ENCODE assay signal across 10 cellular contexts in the genomic region with DNA sequence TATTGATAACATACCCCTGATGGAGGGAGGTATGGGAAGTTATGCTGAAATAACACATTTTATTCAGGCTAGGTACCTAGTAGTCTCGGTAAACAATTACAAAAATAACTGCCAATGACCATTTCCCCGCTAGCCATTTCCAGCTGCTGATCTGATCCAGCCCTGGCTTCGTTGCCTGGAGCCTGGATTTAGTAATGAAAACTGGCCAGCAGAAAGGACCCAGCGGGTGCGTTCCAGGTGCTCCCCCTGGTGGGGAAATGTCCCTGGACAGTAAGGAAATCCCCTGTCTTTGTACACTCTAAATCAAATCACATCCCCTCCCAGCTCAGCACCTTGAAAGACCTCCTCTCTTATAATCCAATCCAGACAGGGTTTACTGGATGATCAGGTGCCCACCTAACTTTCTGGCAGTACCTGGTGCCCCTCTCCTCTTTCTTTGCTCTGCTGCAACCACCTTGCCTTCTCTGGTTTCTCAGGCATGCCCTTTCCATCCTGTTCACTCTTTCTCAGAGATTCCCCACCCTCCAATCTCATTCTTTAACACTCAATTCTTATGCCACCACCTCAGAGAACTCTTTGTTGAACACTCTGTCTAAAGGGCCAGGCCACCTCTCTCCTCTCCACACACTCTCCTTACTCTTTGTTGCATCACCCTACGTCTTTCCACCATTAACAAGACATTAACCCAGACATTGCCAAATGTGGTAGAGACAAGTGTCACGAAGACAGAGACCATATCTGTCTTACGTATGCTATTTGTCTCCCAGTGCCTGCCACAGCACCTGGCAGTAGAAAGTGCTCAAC. TPM values are rescaled to one million over a fixed set of nuclear protein-coding genes. Genes with fewer than 3 reads are reported as not detected.
DNase-seq lines count a peak whose midpoint lies in the region; ATAC-seq, FAIRE-seq and TF ChIP-seq lines count a peak whose summit lies in the region.
"Had no signal": no experiment of that assay in that cellular context is flagged by ENCODE, and none has a peak within 500 bp of the region (broad histone marks: within the 10 kb centered on the region; RNA-seq: fewer than 3 reads in every experiment).

No MANE protein-coding gene starts in this region.

- TF ChIP-seq EP300 in H1 (IDR thresholded peaks at IDR 0.05; ENCODE audit: borderline replicate concordance in 1 of 2, low read depth in 2 of 2, low read length in 2 of 2) = no peak

- H3K9me3 ChIP-seq in H1 (ENCODE audit: insufficient read depth in 2 of 2, low read depth in 1 of 2, low read length in 1 of 2) (no peaks in the 10 kb centered on the region; a peak in 1 of 4 replicates), mucosa of descending colon (no peaks in the 10 kb centered on the region)
- H3K9me3 ChIP-seq: BLaER1 had no signal

- H3K4me3 Mint-ChIP-seq in activated CD4-positive, alpha-beta T cell treated with anti-CD3 and anti-CD28 coated beads, Interleukin-2, amount 10 ng/mL, durations not matched to agents 24 days and 14 days = no peak overlapping the region
- H3K4me3 Mint-ChIP-seq: dendritic cell treated with granulocyte-macrophage colony-stimulating factor and Interleukin-4, amounts not matched to agents 40 ng/mL and 50 ng/mL, for 4 days had no signal

- no peak overlapping the region for H4K5ac ChIP-seq in H1 (ENCODE audit: insufficient read length, low read depth, low read length)

- no peak overlapping the region for H2AK5ac ChIP-seq in H1 (ENCODE audit: low read depth, low read length)

- no peak overlapping the region for H2BK120ac ChIP-seq in H1 (replicated peaks; ENCODE audit: low read depth, low read length)

- no peak for TF ChIP-seq POLR2A in H1 (IDR thresholded peaks at IDR 0.05; ENCODE audit: control extremely low read depth in 1 of 2, low read depth in 2 of 2, low read length in 2 of 2)

- no peak overlapping the region for H3K27ac Mint-ChIP-seq in activated CD4-positive, alpha-beta T cell treated with anti-CD3 and anti-CD28 coated beads, Interleukin-2, amount 10 ng/mL, durations not matched to agents 24 days and 14 days
- H3K27ac Mint-ChIP-seq: dendritic cell treated with granulocyte-macrophage colony-stimulating factor and Interleukin-4, amounts not matched to agents 40 ng/mL and 50 ng/mL, for 4 days had no signal

- no peak overlapping the region for H3K9ac ChIP-seq in H1 (replicated peaks in 1 of 4; ENCODE audit: extremely low read depth in 1 of 4, low read depth in 3 of 4, low read length in 3 of 4)
- H3K9ac ChIP-seq: BLaER1 had no signal

- TF ChIP-seq CTCF in H1 (IDR thresholded peaks at IDR 0.05; ENCODE audit: control extremely low read depth in 1 of 3, insufficient read depth in 1 of 3, low read depth in 1 of 3, low read length in 3 of 3) = peak; percentile 76 to 87 (median 85)
- no peak for TF ChIP-seq CTCF in mucosa of descending colon (IDR thresholded peaks at IDR 0.05)

- H3K4me1 Mint-ChIP-seq in activated CD4-positive, alpha-beta T cell treated with anti-CD3 and anti-CD28 coated beads, Interleukin-2, amount 10 ng/mL, durations not matched to agents 24 days and 14 days = peaks cover 12% of the 10 kb centered on the region

- intact Hi-C loops in activated CD4-positive, alpha-beta T cell treated with anti-CD3 and anti-CD28 coated beads, Interleukin-2, amount 10 ng/mL, durations not matched to agents 24 days and 14 days (cut with micrococcal nuclease) = loop anchor here (1.0 to 10.0 kb wide), 4 partner anchors 92 to 195 kb away; no protein-coding TSS in a partner anchor
- intact Hi-C loops in mucosa of descending colon (cut with DNase I, micrococcal nuclease) = no loop called here

- H3K36me3 ChIP-seq in H1 (ENCODE audit: control insufficient read depth in 2 of 4, insufficient read depth in 4 of 4, low read length in 3 of 4) (no peaks in the 10 kb centered on the region), mucosa of descending colon (ENCODE audit: low read depth) (no peaks in the 10 kb centered on the region)
- H3K36me3 ChIP-seq: BLaER1 had no signal

- peak overlapping the region; percentile 90; the same call in 1 of the 2 replicates for H2AFZ ChIP-seq in H1 (ENCODE audit: low read length)

- H3K27ac ChIP-seq in H1 (ENCODE audit: low read depth, low read length) = no peak overlapping the region
- H3K27ac ChIP-seq: BLaER1 had no signal

- H2BK12ac ChIP-seq in H1 (ENCODE audit: low read depth, low read length) = no peak overlapping the region

- peak; percentile 68 to 75 for TF ChIP-seq RAD21 in H1 (IDR thresholded peaks at IDR 0.05 in 1 of 2, conservative IDR thresholded peaks at IDR 0.05 in 1 of 2; ENCODE audit: low read depth in 2 of 2, low read length in 2 of 2)

- H3K23ac ChIP-seq in H1 (ENCODE audit: insufficient read length) = no peak overlapping the region

- no peak for FAIRE-seq in H1 (lab: Jason Lieb, UNC)

- peak; percentile 12 for DNase-seq in NCI-H1105 treated with DMSO at 0.1 percent for 48 hours (lab: John Stamatoyannopoulos, UW)
- no peak for DNase-seq in NCI-H1105 (lab: John Stamatoyannopoulos, UW)
- peak; percentile 22 for DNase-seq in NCI-H1092 (lab: John Stamatoyannopoulos, UW)
- DNase-seq in activated CD4-positive, alpha-beta T cell treated with anti-CD3 and anti-CD28 coated beads, Interleukin-2, amount 10 ng/mL, durations not matched to agents 24 days and 14 days = peak; percentile 86
- peak in 1 of 2 experiments; percentile 92 for DNase-seq in H1 (ENCODE audit: low read depth in 1 of 2, low spot score in 2 of 2)
- DNase-seq in mucosa of descending colon = peak in 1 of 3 donors; percentile 96
- peak; percentile 76 for DNase-seq in stimulated activated naive CD8-positive, alpha-beta T cell treated with anti-CD3 and anti-CD28 coated beads, Interleukin-15, Interleukin-2, amounts not matched to agents 100 U/mL and 50 U/mL, for 24 hours

- H3K18ac ChIP-seq in H1 (ENCODE audit: extremely low read depth, low read length) = no peak overlapping the region

- POLR2A ChIA-PET in H1 (lab: Charles Lee; ENCODE audit: partially characterized antibody) = interaction anchor here (0.8 kb wide), 1 partner anchor 51 kb away, joined by 3 read pairs; no protein-coding TSS in a partner anchor

- H3K4me2 ChIP-seq in H1 (ENCODE audit: insufficient read depth in 1 of 2, low read depth in 2 of 2, low read length in 2 of 2) = 0 out of 4 replicates have a peak overlapping the region, but pooled peaks of 1 of the 2 experiments have one; percentile 3
- H3K4me2 ChIP-seq: BLaER1 had no signal

- H3K4me3 ChIP-seq in H1 (ENCODE audit: extremely low read depth in 1 of 4, insufficient read depth in 2 of 4, low read depth in 3 of 4, low read length in 4 of 4) (no peak overlapping the region), mucosa of descending colon (no peak overlapping the region)
- H3K4me3 ChIP-seq: BLaER1 had no signal

- H3K27me3 Mint-ChIP-seq in activated CD4-positive, alpha-beta T cell treated with anti-CD3 and anti-CD28 coated beads, Interleukin-2, amount 10 ng/mL, durations not matched to agents 24 days and 14 days = peaks cover 49% of the 10 kb centered on the region

- no peak overlapping the region for H2BK5ac ChIP-seq in H1 (ENCODE audit: low read depth, low read length)

- 47% methylated on average over 8 of the region's 8 CpGs; no CpG with 5 or more reads in 1 of the 2 experiments for WGBS in H1 (ENCODE audit: extremely low coverage in 1 of 2, insufficient coverage in 1 of 2, insufficient read length in 1 of 2, insufficient replicate concordance in 2 of 2, low coverage in 1 of 2, low lambda C conversion rate in 2 of 2, missing lambda C conversion rate in 1 of 2), 2 experiments

- H3K9me3 Mint-ChIP-seq in activated CD4-positive, alpha-beta T cell treated with anti-CD3 and anti-CD28 coated beads, Interleukin-2, amount 10 ng/mL, durations not matched to agents 24 days and 14 days = no peaks in the 10 kb centered on the region
- H3K9me3 Mint-ChIP-seq: dendritic cell treated with granulocyte-macrophage colony-stimulating factor and Interleukin-4, amounts not matched to agents 40 ng/mL and 50 ng/mL, for 4 days had no signal

- H4K91ac ChIP-seq in H1 (replicated peaks; ENCODE audit: insufficient read length, low read length) = no peak overlapping the region

- H4K20me1 ChIP-seq in H1 (replicated peaks in 1 of 2; ENCODE audit: control insufficient read depth in 1 of 2, insufficient read depth in 2 of 2, low read length in 2 of 2) = no peaks in the 10 kb centered on the region
- H4K20me1 ChIP-seq: BLaER1 had no signal

- peaks cover 0 to 4% (median 0%) of the 10 kb centered on the region in 4 experiments; a peak in 3 of 7 replicates for H3K27me3 ChIP-seq in H1 (replicated peaks in 1 of 4; ENCODE audit: control insufficient read depth in 3 of 4, extremely low read depth in 1 of 4, insufficient read depth in 3 of 4, low read length in 3 of 4)

- no peak overlapping the region for H3K4ac ChIP-seq in H1 (replicated peaks; ENCODE audit: insufficient read length, low read depth, low read length)

- no peaks in the 10 kb centered on the region for H3K36me3 Mint-ChIP-seq in activated CD4-positive, alpha-beta T cell treated with anti-CD3 and anti-CD28 coated beads, Interleukin-2, amount 10 ng/mL, durations not matched to agents 24 days and 14 days (ENCODE audit: low read depth)

- no peak overlapping the region for H3K56ac ChIP-seq in H1 (replicated peaks; ENCODE audit: insufficient read length, low read depth, low read length)

- no peak overlapping the region for H4K8ac ChIP-seq in H1 (ENCODE audit: extremely low read depth, insufficient read depth, low read length)

- H3K14ac ChIP-seq in H1 (ENCODE audit: insufficient read length) = no peak overlapping the region

- CTCF ChIA-PET in H1 (lab: Charles Lee; ENCODE audit: partially characterized antibody) = interaction anchor here (0.6 to 10.3 kb wide), 30 partner anchors 10 to 201 kb away, joined by 3 to 98 read pairs (median 4); no protein-coding TSS in a partner anchor

- H3K79me1 ChIP-seq in H1 (ENCODE audit: low read depth, low read length) = no peaks in the 10 kb centered on the region

- no peaks in the 10 kb centered on the region for H3K4me1 ChIP-seq in H1 (replicated peaks in 1 of 4; ENCODE audit: control insufficient read depth in 3 of 4, insufficient read depth in 4 of 4, low read length in 3 of 4)
- no peaks in the 10 kb centered on the region for H3K4me1 ChIP-seq in mucosa of descending colon (ENCODE audit: low read depth)

- no peak overlapping the region for H2BK15ac ChIP-seq in H1 (ENCODE audit: low read length)

- peak; percentile 27 for ATAC-seq in mucosa of descending colon
- no peak for ATAC-seq in stimulated activated naive CD8-positive, alpha-beta T cell treated with anti-CD3 and anti-CD28 coated beads, Interleukin-15, Interleukin-2, amounts not matched to agents 100 U/mL and 50 U/mL, for 24 hours
- ATAC-seq in HG02981 (IDR thresholded peaks at IDR 0.05; ENCODE audit: unreplicated experiment) = no peak

- H2BK20ac ChIP-seq in H1 (ENCODE audit: low read length) = no peak overlapping the region

- peaks cover 2% of the 10 kb centered on the region; the same call in 1 of the 2 replicates for H3K23me2 ChIP-seq in H1 (ENCODE audit: low read depth, low read length)

- no peaks in the 10 kb centered on the region for H3K79me2 ChIP-seq in H1 (ENCODE audit: control insufficient read depth in 1 of 2, insufficient read depth in 2 of 2, low read length in 2 of 2)

RNA-seq across cellular contexts. Expression of a gene that starts 50.1 kb away (rescaled TPM):
- 12.8 and 16.7 TPM in 2 replicates for total RNA-seq in activated CD4-positive, alpha-beta T cell treated with anti-CD3 and anti-CD28 coated beads, Interleukin-2, amount 10 ng/mL, durations not matched to agents 24 days and 14 days
- total RNA-seq in H1 (2021; fragmentation: NEBNext Ultra II Directional; extraction: Animal tissue kit (Norgen Biotek cat#: 25700)) = 60.5 and 62.9 TPM in 2 replicates
- 22.5 and 30.2 TPM in 2 replicates for polyA plus RNA-seq in H1 (2011; rRNA removed)
- 29.6 TPM for polyA plus RNA-seq in H1 (2011; cell fraction: cytosol; rRNA removed)
- polyA plus RNA-seq in H1 (2011; cell fraction: nucleus; rRNA removed) = 13.5 TPM
- polyA plus RNA-seq in H1 (2012, experiment 1 of 2) = 21.3 to 39.0 TPM (median 29.5 TPM) in 4 replicates
- polyA plus RNA-seq in H1 (2012, experiment 2 of 2) = 1.7 TPM
- polyA plus RNA-seq in H1 (2013, experiment 1 of 2) = 21.4 TPM
- 20.4 TPM for polyA plus RNA-seq in H1 (2013, experiment 2 of 2)
- polyA minus RNA-seq in H1 (2011; rRNA and poly(A)+ RNA removed) = 116 and 150 TPM in 2 replicates
- 59.1 TPM for polyA minus RNA-seq in H1 (2011; cell fraction: cytosol; rRNA and poly(A)+ RNA removed)
- polyA minus RNA-seq in H1 (2011; cell fraction: nucleus; rRNA and poly(A)+ RNA removed) = 67.5 TPM
- total RNA-seq in mucosa of descending colon = 10 to 100 TPM; 39.7 to 79.8 (median 42.0) TPM

RNA-seq across cellular contexts. Expression of a gene that starts 53.8 kb away (rescaled TPM):
- not detected in 2 replicates for total RNA-seq in activated CD4-positive, alpha-beta T cell treated with anti-CD3 and anti-CD28 coated beads, Interleukin-2, amount 10 ng/mL, durations not matched to agents 24 days and 14 days
- 5.9 and 8.5 TPM in 2 replicates for total RNA-seq in H1 (2021; fragmentation: NEBNext Ultra II Directional; extraction: Animal tissue kit (Norgen Biotek cat#: 25700))
- polyA plus RNA-seq in H1 (2011; rRNA removed) = 6.0 and 6.2 TPM in 2 replicates
- polyA plus RNA-seq in H1 (2011; cell fraction: cytosol; rRNA removed) = 5.7 TPM
- polyA plus RNA-seq in H1 (2011; cell fraction: nucleus; rRNA removed) = 9.4 TPM
- polyA plus RNA-seq in H1 (2012, experiment 1 of 2) = 9.3 to 11.8 TPM (median 10.1 TPM) in 4 replicates
- polyA plus RNA-seq in H1 (2012, experiment 2 of 2) = 9.0 TPM
- 11.9 TPM for polyA plus RNA-seq in H1 (2013, experiment 1 of 2)
- 12.4 TPM for polyA plus RNA-seq in H1 (2013, experiment 2 of 2)
- 6.9 and 7.5 TPM in 2 replicates for polyA minus RNA-seq in H1 (2011; rRNA and poly(A)+ RNA removed)
- 4.8 TPM for polyA minus RNA-seq in H1 (2011; cell fraction: cytosol; rRNA and poly(A)+ RNA removed)
- 7.5 TPM for polyA minus RNA-seq in H1 (2011; cell fraction: nucleus; rRNA and poly(A)+ RNA removed)
- total RNA-seq in mucosa of descending colon = 10 to 100 TPM; 26.8 to 77.1 (median 47.0) TPM
